8 cellular contexts compared by ENCODE assay signal in genomic region chr20:17569616-17570346, GRCh38.
DNase-seq lines count a peak whose midpoint lies in the region; ATAC-seq lines count a peak whose summit lies in the region.

DSTN (plus strand) TSS chr20:17570075; CDS start chr20:17570209, 134 bp downstream.

- peak; percentile 93 for ATAC-seq in GM19025 (IDR thresholded peaks at IDR 0.05; ENCODE audit: low read depth, unreplicated experiment)
- peak; percentile 94 for ATAC-seq in HG03280 (IDR thresholded peaks at IDR 0.05; ENCODE audit: unreplicated experiment)

- DNase-seq in AG20443 (ENCODE audit: low spot score) (peak; percentile 98), NCI-H446 (lab: John Stamatoyannopoulos, UW) (peak; percentile 85 to 94), cerebellar cortex (ENCODE audit: low spot score) (peak; percentile 92), islet precursor cell (peak; percentile 100)
- peak; percentile 86 for DNase-seq in activated CD4-positive, CD25-positive, alpha-beta regulatory T cell treated with anti-CD3 and anti-CD28 coated beads, Interleukin-2, amount 50 U/mL, for 72 hours
- peak; percentile 66 to 85 (median 72) for DNase-seq in stimulated activated CD4-positive, alpha-beta T cell treated with anti-CD3 and anti-CD28 coated beads, Interleukin-12 subunit alpha, Interleukin-12 subunit beta, amount 100 ng/mL, for 48 hours (ENCODE audit: low read depth in 2 of 3, low spot score in 1 of 3)

Comparison
In these comparisons a context has a peak if more than half of its experiments do, and no peak if none do; other contexts are left out.
1. Peak in every context shown above with its lines: DNase-seq and ATAC-seq.